In genomic region chr3:158104346-158105020, GRCh38 we compare ENCODE assay signal across 1 cellular context.
TF ChIP-seq lines count a peak whose summit lies in the region.

No MANE protein-coding gene starts in this region.

TF ChIP-seq in K562, 482 proteins besides CTCF, POLR2A, EP300 and RAD21:
- TF ChIP-seq DEAF1 (CRISPR knock-in tag; IDR thresholded peaks at IDR 0.05), result no peak
- TF ChIP-seq MEIS2 (IDR thresholded peaks at IDR 0.05; ENCODE audit: partially characterized antibody), result no peak
- TF ChIP-seq ZFP36 (IDR thresholded peaks at IDR 0.05; ENCODE audit: low read depth, low read length, partially characterized antibody), result no peak
- TF ChIP-seq ZNF639 (CRISPR knock-in tag; conservative IDR thresholded peaks at IDR 0.05 in 1 of 2, IDR thresholded peaks at IDR 0.05 in 1 of 2), result no peak
- no peak for TF ChIP-seq CREB5 (CRISPR knock-in tag; IDR thresholded peaks at IDR 0.05)
- no peak for TF ChIP-seq ZNF512 (tag; IDR thresholded peaks at IDR 0.05)
- TF ChIP-seq NRF1 (conservative IDR thresholded peaks at IDR 0.05 in 1 of 2, IDR thresholded peaks at IDR 0.05 in 1 of 2), result no peak
- TF ChIP-seq ZBTB33 (CRISPR knock-in tag; IDR thresholded peaks at IDR 0.05), result no peak
- no peak for TF ChIP-seq TFAP4 (CRISPR knock-in tag; IDR thresholded peaks at IDR 0.05; ENCODE audit: borderline replicate concordance)
- TF ChIP-seq ZNF644 (tag; IDR thresholded peaks at IDR 0.05; ENCODE audit: low read depth), result no peak
- no peak for TF ChIP-seq PTBP1 (IDR thresholded peaks at IDR 0.05; ENCODE audit: low read depth, low read length)
- TF ChIP-seq ZNF12 (CRISPR knock-in tag; IDR thresholded peaks at IDR 0.05), result no peak
- TF ChIP-seq MTA3 (IDR thresholded peaks at IDR 0.05; ENCODE audit: borderline replicate concordance), result no peak
- no peak for TF ChIP-seq TFAM (CRISPR knock-in tag; conservative IDR thresholded peaks at IDR 0.05)
- no peak for TF ChIP-seq HMG20B (CRISPR knock-in tag; IDR thresholded peaks at IDR 0.05)
- TF ChIP-seq SMAD4 (CRISPR knock-in tag; conservative IDR thresholded peaks at IDR 0.05), result no peak
- TF ChIP-seq FOXJ2 (tag; IDR thresholded peaks at IDR 0.05), result no peak
